ENCODE assay signal across 22 cellular contexts in the genomic region with DNA sequence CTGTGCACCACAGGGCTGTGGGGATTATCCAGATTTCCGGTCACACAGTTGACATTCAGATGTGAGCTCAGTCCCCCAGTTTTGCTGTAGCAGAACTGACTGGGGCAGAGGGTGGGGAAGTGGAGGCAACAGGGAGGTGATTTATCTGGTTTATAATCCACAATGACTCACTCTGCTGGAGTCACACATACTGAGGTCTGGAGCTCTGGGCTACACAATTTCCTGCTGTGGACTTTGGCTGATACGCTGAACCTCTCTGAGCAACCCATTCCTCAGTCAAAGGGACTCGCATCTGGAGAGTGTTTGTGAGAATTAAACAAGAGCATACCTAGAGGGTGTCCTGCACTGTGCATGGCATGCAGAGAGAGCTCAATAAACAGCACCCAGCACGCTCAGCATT.
DNase-seq lines count a peak whose midpoint lies in the region; ATAC-seq, FAIRE-seq and TF ChIP-seq lines count a peak whose summit lies in the region.
"Had no signal": no experiment of that assay in that cellular context is flagged by ENCODE, and none has a peak within 500 bp of the region (broad histone marks: within the 10 kb centered on the region; RNA-seq: fewer than 3 reads in every experiment).

No MANE protein-coding gene starts in this region.

- TF ChIP-seq CTCF in astrocyte (IDR thresholded peaks at IDR 0.05; ENCODE audit: insufficient read depth, low read depth, low read length) (no peak), right atrium auricular region (IDR thresholded peaks at IDR 0.05) (no peak)

- H3K4me1 ChIP-seq in astrocyte (ENCODE audit: insufficient read depth, low read length) (peaks cover 4% of the 10 kb centered on the region), right atrium auricular region (no peaks in the 10 kb centered on the region)
- H3K4me1 ChIP-seq: A549 had no signal

- H3K4me3 ChIP-seq in astrocyte (ENCODE audit: insufficient read depth, low read depth, low read length) (no peak overlapping the region), right atrium auricular region (no peak overlapping the region)
- H3K4me3 ChIP-seq: A549, MG63 had no signal

- DNase-seq in ELR (ENCODE audit: low read depth), result peak; percentile 21
- DNase-seq in astrocyte (ENCODE audit: low read depth), result peak; percentile 73
- peak; percentile 47 for DNase-seq in kidney tubule cell (ENCODE audit: low spot score)
- no peak for DNase-seq in globus pallidus (ENCODE audit: low spot score)
- no peak for DNase-seq in right atrium auricular region (ENCODE audit: low spot score)
- no peak for DNase-seq in NCI-H1694 (lab: John Stamatoyannopoulos, UW)
- no peak for DNase-seq in caudate nucleus (lab: John Stamatoyannopoulos, UW)
- DNase-seq: DMS 273 treated with DMSO at 0.1 percent for 48 hours, Kasumi-1, MG63, NCI-H1417, NCI-H187, NCI-H2107, NCI-H446 treated with DMSO at 0.1 percent for 48 hours, NCI-H526 treated with DMSO at 0.1 percent for 48 hours, Right ventricle myocardium superior had no signal

- H2AFZ ChIP-seq in astrocyte (ENCODE audit: low read depth, low read length), result no peak overlapping the region

- H3K27ac Mint-ChIP-seq in astrocyte (ENCODE audit: unreplicated experiment), result no peak overlapping the region
- H3K27ac Mint-ChIP-seq in stimulated activated memory B cell treated with anti-CD40 and anti-IgM and Interleukin-4, amounts not matched to agents 10 μg/mL and 1 μg/mL and 100 μg/mL, for 72 hours, result no peak overlapping the region
- H3K27ac Mint-ChIP-seq: B cell had no signal

- no peak overlapping the region for H3K4me3 Mint-ChIP-seq in astrocyte (ENCODE audit: unreplicated experiment)
- no peak overlapping the region for H3K4me3 Mint-ChIP-seq in stimulated activated memory B cell treated with anti-CD40 and anti-IgM and Interleukin-4, amounts not matched to agents 10 μg/mL and 1 μg/mL and 100 μg/mL, for 72 hours
- H3K4me3 Mint-ChIP-seq: B cell had no signal

- no peaks in the 10 kb centered on the region for H3K79me2 ChIP-seq in astrocyte (ENCODE audit: insufficient read depth, low read length)

- H3K27me3 Mint-ChIP-seq in astrocyte (ENCODE audit: low read depth, unreplicated experiment), result no peaks in the 10 kb centered on the region
- H3K27me3 Mint-ChIP-seq in stimulated activated memory B cell treated with anti-CD40 and anti-IgM and Interleukin-4, amounts not matched to agents 10 μg/mL and 1 μg/mL and 100 μg/mL, for 72 hours, result peaks cover 20% of the 10 kb centered on the region

- H3K9ac ChIP-seq in astrocyte (ENCODE audit: low read length), result no peak overlapping the region

- no peaks in the 10 kb centered on the region for H3K9me3 ChIP-seq in astrocyte (ENCODE audit: insufficient read depth, low read depth, low read length)
- H3K9me3 ChIP-seq in right atrium auricular region, result no peaks in the 10 kb centered on the region
- H3K9me3 ChIP-seq: A549, MG63 had no signal

- H3K27me3 ChIP-seq in astrocyte (ENCODE audit: insufficient read depth, low read length) (no peaks in the 10 kb centered on the region), right atrium auricular region (no peaks in the 10 kb centered on the region)
- H3K27me3 ChIP-seq: MG63 had no signal

- H3K36me3 Mint-ChIP-seq in astrocyte (ENCODE audit: low read depth, unreplicated experiment), result no peaks in the 10 kb centered on the region
- no peaks in the 10 kb centered on the region for H3K36me3 Mint-ChIP-seq in stimulated activated memory B cell treated with anti-CD40 and anti-IgM and Interleukin-4, amounts not matched to agents 10 μg/mL and 1 μg/mL and 100 μg/mL, for 72 hours

- peaks cover 4% of the 10 kb centered on the region for H3K9me3 Mint-ChIP-seq in astrocyte (ENCODE audit: unreplicated experiment)
- H3K9me3 Mint-ChIP-seq in stimulated activated memory B cell treated with anti-CD40 and anti-IgM and Interleukin-4, amounts not matched to agents 10 μg/mL and 1 μg/mL and 100 μg/mL, for 72 hours, result no peaks in the 10 kb centered on the region

- H3K27ac ChIP-seq in astrocyte (ENCODE audit: low read depth, low read length), result no peak overlapping the region
- no peak overlapping the region for H3K27ac ChIP-seq in right atrium auricular region
- no peak overlapping the region for H3K27ac ChIP-seq in caudate nucleus (ENCODE audit: low read depth, low read length)
- H3K27ac ChIP-seq: A549 had no signal

- H3K4me1 Mint-ChIP-seq in astrocyte (ENCODE audit: low read depth, unreplicated experiment), result peaks cover 23% of the 10 kb centered on the region
- no peaks in the 10 kb centered on the region for H3K4me1 Mint-ChIP-seq in stimulated activated memory B cell treated with anti-CD40 and anti-IgM and Interleukin-4, amounts not matched to agents 10 μg/mL and 1 μg/mL and 100 μg/mL, for 72 hours
- H3K4me1 Mint-ChIP-seq: B cell had no signal

- H3K4me2 ChIP-seq in astrocyte (ENCODE audit: low read length), result no peak overlapping the region
- H3K4me2 ChIP-seq: A549 had no signal

- peak; percentile 27 for ATAC-seq in stimulated activated memory B cell treated with anti-CD40 and anti-IgM and Interleukin-4, amounts not matched to agents 10 μg/mL and 1 μg/mL and 100 μg/mL, for 72 hours
- ATAC-seq: A549 had no signal

- H4K20me1 ChIP-seq in astrocyte (ENCODE audit: insufficient read depth, low read length), result no peaks in the 10 kb centered on the region

- H3K36me3 ChIP-seq in astrocyte (ENCODE audit: insufficient read depth, low read length) (no peaks in the 10 kb centered on the region), right atrium auricular region (no peaks in the 10 kb centered on the region)
- H3K36me3 ChIP-seq: MG63 had no signal

- FAIRE-seq in astrocyte (lab: Jason Lieb, UNC), result no peak
- FAIRE-seq: A549, G401.6, GM12892, GM18507 had no signal

Comparison
In these comparisons a context has a peak if more than half of its experiments do, and no peak if none do; other contexts are left out.
1. DNase-seq: peak in ELR (single experiment), astrocyte (single experiment) and kidney tubule cell (single experiment); none in globus pallidus (single experiment), right atrium auricular region (single experiment), NCI-H1694 (single experiment) and caudate nucleus (0 of 61).